24 cellular contexts compared by ENCODE assay signal in genomic region chr11:34755671-34756070, GRCh38.
"Had no signal": no experiment of that assay in that cellular context is flagged by ENCODE, and none has a peak within 500 bp of the region (broad histone marks: within the 10 kb centered on the region; RNA-seq: fewer than 3 reads in every experiment).

No MANE protein-coding gene starts in this region.

- H3K4me3 ChIP-seq: adrenal gland, ascending aorta, dorsolateral prefrontal cortex, gastroesophageal sphincter, heart left ventricle, lower lobe of right lung had no signal

- H3K4me1 Mint-ChIP-seq: activated T-helper 17 cell treated with anti-CD3 and anti-CD28 coated beads, Interleukin-2, amount 50 U/mL, for 72 hours; central memory CD8-positive, alpha-beta T cell; naive thymus-derived CD4-positive, alpha-beta T cell; neural crest cell; stimulated activated naive B cell treated with anti-CD40 and anti-IgM and Interleukin-4, amounts not matched to agents 10 μg/mL and 1 μg/mL and 100 μg/mL, for 72 hours had no signal

- DNase-seq: activated CD4-positive, alpha-beta T cell treated with anti-CD3 and anti-CD28 coated beads, Interleukin-2, amount 50 U/mL, for 1 hour; activated CD8-positive, alpha-beta memory T cell treated with anti-CD3 and anti-CD28 coated beads for 24 hours; activated CD8-positive, alpha-beta memory T cell treated with anti-CD3 and anti-CD28 coated beads, Interleukin-2, amount 50 U/mL, for 4 hours; activated T-cell treated with anti-CD3 and anti-CD28 coated beads, Interleukin-2, amount 50 U/mL, for 24 hours; adrenal gland; effector memory CD8-positive, alpha-beta T cell; heart left ventricle; kidney; lower lobe of right lung; naive thymus-derived CD4-positive, alpha-beta T cell; stimulated activated CD4-positive, alpha-beta T cell treated with anti-CD3 and anti-CD28 coated beads, Interleukin-2, amount 100 ng/mL, for 48 hours; stimulated activated CD8-positive, alpha-beta memory T cell treated with anti-CD3 and anti-CD28 coated beads, Interleukin-4, amount 100 ng/mL, for 48 hours; stimulated activated naive B cell treated with anti-CD40 and anti-IgM and Interleukin-4, amounts not matched to agents 10 μg/mL and 1 μg/mL and 100 μg/mL, for 72 hours had no signal

- H3K36me3 ChIP-seq: adrenal gland, ascending aorta, gastroesophageal sphincter, heart left ventricle, lower lobe of right lung had no signal

- H3K27ac ChIP-seq: adrenal gland, ascending aorta, gastroesophageal sphincter, heart left ventricle, lower lobe of right lung, VCaP had no signal

- ATAC-seq: activated CD4-positive, CD25-positive, alpha-beta regulatory T cell treated with anti-CD3 and anti-CD28 coated beads, Interleukin-2, amount 50 U/mL, for 24 hours; activated T-helper 17 cell treated with anti-CD3 and anti-CD28 coated beads, Interleukin-2, amount 50 U/mL, for 72 hours; effector memory CD8-positive, alpha-beta T cell; esophagus mucosa; gastroesophageal sphincter; heart left ventricle; left lobe of liver; lower lobe of right lung; naive thymus-derived CD4-positive, alpha-beta T cell; stimulated activated naive B cell treated with anti-CD40 and anti-IgM and Interleukin-4, amounts not matched to agents 10 μg/mL and 1 μg/mL and 100 μg/mL, for 72 hours had no signal

- H3K36me3 Mint-ChIP-seq: activated naive CD8-positive, alpha-beta T cell; naive thymus-derived CD4-positive, alpha-beta T cell; stimulated activated naive B cell treated with anti-CD40 and anti-IgM and Interleukin-4, amounts not matched to agents 10 μg/mL and 1 μg/mL and 100 μg/mL, for 72 hours had no signal

- H3K4me3 Mint-ChIP-seq: activated naive CD8-positive, alpha-beta T cell; activated T-cell treated with anti-CD3 and anti-CD28 coated beads, Interleukin-2, amount 50 U/mL, for 24 hours; activated T-helper 17 cell treated with anti-CD3 and anti-CD28 coated beads, Interleukin-2, amount 50 U/mL, for 72 hours; central memory CD8-positive, alpha-beta T cell; effector memory CD8-positive, alpha-beta T cell; naive thymus-derived CD4-positive, alpha-beta T cell; neural crest cell; stimulated activated naive B cell treated with anti-CD40 and anti-IgM and Interleukin-4, amounts not matched to agents 10 μg/mL and 1 μg/mL and 100 μg/mL, for 72 hours had no signal

- H3K27me3 ChIP-seq: ascending aorta, dorsolateral prefrontal cortex, gastroesophageal sphincter had no signal

- H3K9me3 Mint-ChIP-seq: activated T-cell treated with anti-CD3 and anti-CD28 coated beads, Interleukin-2, amount 50 U/mL, for 24 hours; activated T-helper 17 cell treated with anti-CD3 and anti-CD28 coated beads, Interleukin-2, amount 50 U/mL, for 72 hours; central memory CD8-positive, alpha-beta T cell; effector memory CD8-positive, alpha-beta T cell; neural crest cell had no signal

- H3K27ac Mint-ChIP-seq: activated naive CD8-positive, alpha-beta T cell; activated T-cell treated with anti-CD3 and anti-CD28 coated beads, Interleukin-2, amount 50 U/mL, for 24 hours; activated T-helper 17 cell treated with anti-CD3 and anti-CD28 coated beads, Interleukin-2, amount 50 U/mL, for 72 hours; effector memory CD8-positive, alpha-beta T cell; naive thymus-derived CD4-positive, alpha-beta T cell; stimulated activated naive B cell treated with anti-CD40 and anti-IgM and Interleukin-4, amounts not matched to agents 10 μg/mL and 1 μg/mL and 100 μg/mL, for 72 hours had no signal

- H3K9me3 ChIP-seq: adrenal gland, ascending aorta, gastroesophageal sphincter, lower lobe of right lung had no signal

- H3K4me1 ChIP-seq: adrenal gland, ascending aorta, gastroesophageal sphincter had no signal
